Comparison of ENCODE assay signal across 15 cellular contexts in the genomic region with DNA sequence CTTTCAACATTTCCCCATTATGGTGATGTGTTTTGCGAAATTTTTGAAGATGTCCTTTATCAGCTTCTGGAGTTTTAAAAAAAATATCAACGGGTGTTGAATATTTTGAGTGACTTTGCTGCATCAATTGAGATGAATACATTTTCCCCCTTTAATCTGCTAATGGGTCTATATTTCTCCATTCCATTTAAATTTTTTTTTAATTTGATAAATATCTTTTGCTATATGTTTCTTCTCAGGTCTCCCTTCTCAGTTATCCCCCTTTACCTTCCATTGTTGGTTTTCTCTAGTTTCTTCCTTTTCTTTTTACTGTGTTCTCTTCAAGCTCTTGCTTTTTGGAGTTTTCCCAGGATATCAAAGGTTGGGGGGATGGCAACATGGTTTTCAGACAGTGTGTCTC. TPM values are rescaled to one million over a fixed set of nuclear protein-coding genes. Genes with fewer than 3 reads are reported as not detected.
DNase-seq lines count a peak whose midpoint lies in the region; ATAC-seq and TF ChIP-seq lines count a peak whose summit lies in the region.
"Had no signal": no experiment of that assay in that cellular context is flagged by ENCODE, and none has a peak within 500 bp of the region (broad histone marks: within the 10 kb centered on the region; RNA-seq: fewer than 3 reads in every experiment).

No MANE protein-coding gene starts in this region.

- no peaks in the 10 kb centered on the region for H3K9me2 ChIP-seq in Karpas-422 (replicated peaks; ENCODE audit: insufficient read depth, low read length)

- H3K27me3 ChIP-seq in CD8-positive, alpha-beta T cell (ENCODE audit: insufficient read depth, low read length), result no peaks in the 10 kb centered on the region
- H3K27me3 ChIP-seq in Karpas-422 (ENCODE audit: low read length), result no peaks in the 10 kb centered on the region
- no peaks in the 10 kb centered on the region for H3K27me3 ChIP-seq in mammary epithelial cell (ENCODE audit: insufficient read depth, low read length)
- no peaks in the 10 kb centered on the region for H3K27me3 ChIP-seq in neuron (ENCODE audit: insufficient read depth, low read length)
- no peaks in the 10 kb centered on the region for H3K27me3 ChIP-seq in heart right ventricle
- H3K27me3 ChIP-seq: BLaER1, testis had no signal

- no peak for DNase-seq in CD8-positive, alpha-beta T cell
- DNase-seq in Karpas-422 (peak; percentile 15), mammary epithelial cell (no peak), NCI-H748 treated with DMSO at 0.1 percent for 48 hours (lab: John Stamatoyannopoulos, UW) (no peak), A172 (ENCODE audit: low spot score) (no peak), heart right ventricle (no peak), NCI-H524 treated with DMSO at 0.1 percent for 48 hours (lab: John Stamatoyannopoulos, UW) (no peak)
- DNase-seq: activated CD4-positive, alpha-beta T cell treated with anti-CD3 and anti-CD28 coated beads for 4 hours; activated effector memory CD4-positive, alpha-beta T cell treated with anti-CD3 and anti-CD28 coated beads, Interleukin-2, amount 50 U/mL, for 16 hours; NCI-H146; NCI-H510A treated with DMSO at 0.1 percent for 48 hours; SW 1271; testis had no signal

- BruUV-seq in mammary epithelial cell (replicated peaks; lab: Mats Ljungman, UMichigan), result no TSS peak

- H3K4me3 ChIP-seq in CD8-positive, alpha-beta T cell (ENCODE audit: low read depth, low read length), result no peak overlapping the region
- H3K4me3 ChIP-seq in Karpas-422 (ENCODE audit: low read length), result no peak overlapping the region
- H3K4me3 ChIP-seq in mammary epithelial cell (replicated peaks in 1 of 3; ENCODE audit: insufficient read depth in 1 of 3, low read depth in 2 of 3, low read length in 3 of 3), result no peak overlapping the region
- H3K4me3 ChIP-seq in neuron (ENCODE audit: low read length), result no peak overlapping the region
- H3K4me3 ChIP-seq in heart right ventricle, result no peak overlapping the region

- CTCF ChIA-PET in CD8-positive, alpha-beta T cell (lab: Charles Lee), result interaction anchor here (0.7 to 1.9 kb wide), 12 partner anchors 17 to 90 kb away, joined by 3 to 13 read pairs (median 6); a partner anchor contains a TSS
- CTCF ChIA-PET in mammary epithelial cell (lab: Charles Lee; ENCODE audit: low non-redundant PET), result no interaction called here

- H3K9ac ChIP-seq in Karpas-422 (ENCODE audit: low read length), result no peak overlapping the region
- no peak overlapping the region for H3K9ac ChIP-seq in mammary epithelial cell (ENCODE audit: insufficient read depth, low read length)

- no peaks in the 10 kb centered on the region for H3K9me3 Mint-ChIP-seq in CD8-positive, alpha-beta T cell

- H3K27ac ChIP-seq in CD8-positive, alpha-beta T cell (ENCODE audit: low read depth, low read length), result peak overlapping the region; percentile 68
- H3K27ac ChIP-seq in Karpas-422 (ENCODE audit: low read length) (no peak overlapping the region), mammary epithelial cell (ENCODE audit: insufficient read depth, low read depth, low read length) (no peak overlapping the region), heart right ventricle (no peak overlapping the region)

- no peak overlapping the region for H2AFZ ChIP-seq in Karpas-422 (ENCODE audit: low read length)
- H2AFZ ChIP-seq in mammary epithelial cell (ENCODE audit: low read depth, low read length), result peak overlapping the region; percentile 83
- peak overlapping the region; percentile 58 for H2AFZ ChIP-seq in neuron (ENCODE audit: low read depth, low read length)

- POLR2A ChIA-PET in CD8-positive, alpha-beta T cell (lab: Charles Lee), result interaction anchor here (0.8 to 1.9 kb wide), 8 partner anchors 36 to 118 kb away, joined by 3 to 12 read pairs (median 6); a partner anchor contains a TSS

- no peaks in the 10 kb centered on the region for H3K36me3 ChIP-seq in CD8-positive, alpha-beta T cell (ENCODE audit: insufficient read depth, low read length)
- peaks cover 5% of the 10 kb centered on the region; the same call in 1 of the 2 replicates for H3K36me3 ChIP-seq in Karpas-422 (ENCODE audit: insufficient read depth, low read length)
- no peaks in the 10 kb centered on the region for H3K36me3 ChIP-seq in mammary epithelial cell (ENCODE audit: insufficient read depth, low read length)
- H3K36me3 ChIP-seq in neuron (ENCODE audit: insufficient read depth, low read length), result peaks cover 6% of the 10 kb centered on the region
- no peaks in the 10 kb centered on the region for H3K36me3 ChIP-seq in heart right ventricle

- intact Hi-C loops in CD8-positive, alpha-beta T cell (cut with DNase I, micrococcal nuclease), result loop anchor here (2.0 to 10.0 kb wide), 5 partner anchors 77 to 538 kb away; a partner anchor contains a TSS
- intact Hi-C loops in mammary epithelial cell (cut with micrococcal nuclease) (loop anchor here (2.0 kb wide), 1 partner anchor 191 kb away; a partner anchor contains a TSS), heart right ventricle (cut with DNase I) (loop anchor here in 4 of 10 donors (2.0 to 10.0 kb wide), 5 partner anchors 21 to 185 kb away; a partner anchor contains a TSS)

- H3K4me1 ChIP-seq in CD8-positive, alpha-beta T cell (ENCODE audit: insufficient read depth, low read length), result peaks cover 18% of the 10 kb centered on the region
- peaks cover 34% of the 10 kb centered on the region for H3K4me1 ChIP-seq in Karpas-422 (ENCODE audit: low read length)
- peaks cover 29% of the 10 kb centered on the region for H3K4me1 ChIP-seq in mammary epithelial cell (ENCODE audit: insufficient read depth, low read length)
- H3K4me1 ChIP-seq in neuron (ENCODE audit: insufficient read depth, low read length), result peaks cover 16% of the 10 kb centered on the region
- H3K4me1 ChIP-seq in heart right ventricle, result peaks cover 6 to 40% (median 9%) of the 10 kb centered on the region in 9 donors

- no peaks in the 10 kb centered on the region for H3K27me3 Mint-ChIP-seq in CD8-positive, alpha-beta T cell (ENCODE audit: low read depth)

- H3K36me3 Mint-ChIP-seq in CD8-positive, alpha-beta T cell, result no peaks in the 10 kb centered on the region

- ATAC-seq in CD8-positive, alpha-beta T cell, result no peak
- no peak for ATAC-seq in heart right ventricle

- H4K20me1 ChIP-seq in Karpas-422 (ENCODE audit: insufficient read depth, low read depth, low read length) (no peaks in the 10 kb centered on the region), mammary epithelial cell (ENCODE audit: insufficient read depth, low read length) (no peaks in the 10 kb centered on the region)

- 71% methylated on average over 2 of the region's 2 CpGs for WGBS in mammary epithelial cell (ENCODE audit: low coverage, missing lambda C conversion rate)
- 90 to 95% methylated on average over 2 of the region's 2 CpGs for WGBS in heart right ventricle, 2 donors

- no peak overlapping the region for H3K4me3 Mint-ChIP-seq in CD8-positive, alpha-beta T cell

- H3K4me1 Mint-ChIP-seq in CD8-positive, alpha-beta T cell (ENCODE audit: low read depth), result peaks cover 25% of the 10 kb centered on the region

- H3K4me2 ChIP-seq in Karpas-422 (ENCODE audit: low read depth, low read length, poor library complexity, severe bottlenecking) (no peak overlapping the region), mammary epithelial cell (ENCODE audit: insufficient read depth, low read depth, low read length) (no peak overlapping the region)

- in situ Hi-C loops in mammary epithelial cell (cut with MboI; ENCODE audit: low sequenced_read_pairs in 2 of 2), result no loop called here

- H3K79me2 ChIP-seq in Karpas-422 (ENCODE audit: low read length) (peaks cover 35% of the 10 kb centered on the region), mammary epithelial cell (ENCODE audit: insufficient read depth, low read length) (peaks cover 35% of the 10 kb centered on the region)

- peak overlapping the region; percentile 97 for H3K27ac Mint-ChIP-seq in CD8-positive, alpha-beta T cell

- no peak for TF ChIP-seq CTCF in CD8-positive, alpha-beta T cell (IDR thresholded peaks at IDR 0.05)
- TF ChIP-seq CTCF in mammary epithelial cell (conservative IDR thresholded peaks at IDR 0.05 in 1 of 2, IDR thresholded peaks at IDR 0.05 in 1 of 2; ENCODE audit: extremely low read depth in 1 of 2, insufficient read depth in 1 of 2, low read depth in 1 of 2, low read length in 2 of 2), result no peak
- no peak for TF ChIP-seq CTCF in heart right ventricle (IDR thresholded peaks at IDR 0.05)

- dilution Hi-C loops in mammary epithelial cell (cut with HindIII; ENCODE audit: low sequenced_read_pairs), result no loop called here

- no peaks in the 10 kb centered on the region for H3K9me3 ChIP-seq in CD8-positive, alpha-beta T cell (ENCODE audit: low read length)
- H3K9me3 ChIP-seq in Karpas-422 (ENCODE audit: low read length), result no peaks in the 10 kb centered on the region
- no peaks in the 10 kb centered on the region for H3K9me3 ChIP-seq in mammary epithelial cell (replicated peaks; ENCODE audit: insufficient read depth, low read length)
- H3K9me3 ChIP-seq in neuron (ENCODE audit: low read length), result no peaks in the 10 kb centered on the region
- H3K9me3 ChIP-seq in heart right ventricle, result no peaks in the 10 kb centered on the region
- H3K9me3 ChIP-seq: BLaER1, testis had no signal

RNA-seq across cellular contexts. Expression of a gene that starts 1.4 kb away (rescaled TPM):
- 1 to 10 TPM; 1.6 to 2.1 TPM for total RNA-seq in CD8-positive, alpha-beta T cell
- total RNA-seq in Karpas-422 (2014; rRNA removed; shearing (Covaris generic); ENCODE audit: low replicate concordance), result 37.8 and 42.8 TPM in 2 replicates
- total RNA-seq in mammary epithelial cell (10 to 100 TPM in 1 of 2 donors, 1 to 10 TPM in 1; 2.8 to 36.7 TPM), heart right ventricle (1 to 10 TPM in 2 of 10 donors, under 1 TPM in 6, not detected in 2; 0.09 to 6.1 (median 0.36) TPM)
- polyA plus RNA-seq in mammary epithelial cell (47.5 TPM), heart right ventricle (under 1 TPM; 0.28 to 0.29 TPM)
- 45.2 TPM for polyA minus RNA-seq in mammary epithelial cell
- 53.2 and 55.6 TPM in 2 replicates for total RNA-seq in A172 (2014; rRNA removed; shearing (Covaris generic))

RNA-seq across cellular contexts. Expression of a gene that starts 20.6 kb away (rescaled TPM):
- 100 to 1,000 TPM; 560 to 588 TPM for total RNA-seq in CD8-positive, alpha-beta T cell
- 32.6 and 66.6 TPM in 2 replicates for total RNA-seq in Karpas-422 (2014; rRNA removed; shearing (Covaris generic); ENCODE audit: low replicate concordance)
- total RNA-seq in mammary epithelial cell (10 to 100 TPM; 15.7 to 31.7 TPM), heart right ventricle (10 to 100 TPM; 36.2 to 61.2 (median 48.9) TPM)
- polyA plus RNA-seq in mammary epithelial cell (19.0 TPM), heart right ventricle (100 to 1,000 TPM in 1 of 2 donors, 10 to 100 TPM in 1; 59.5 to 125 TPM)
- 56.0 TPM for polyA minus RNA-seq in mammary epithelial cell
- total RNA-seq in A172 (2014; rRNA removed; shearing (Covaris generic)), result 36.0 and 40.8 TPM in 2 replicates

RNA-seq across cellular contexts. Expression of a gene that starts 27.7 kb away (rescaled TPM):
- total RNA-seq in CD8-positive, alpha-beta T cell, result 100 to 1,000 TPM; 159 to 177 TPM
- total RNA-seq in Karpas-422 (2014; rRNA removed; shearing (Covaris generic); ENCODE audit: low replicate concordance), result 223 and 260 TPM in 2 replicates
- total RNA-seq in mammary epithelial cell, result 100 to 1,000 TPM in 1 of 2 donors, 10 to 100 TPM in 1; 81.4 to 181 TPM
- 232 TPM for polyA plus RNA-seq in mammary epithelial cell
- 160 TPM for polyA minus RNA-seq in mammary epithelial cell
- total RNA-seq in A172 (2014; rRNA removed; shearing (Covaris generic)), result 298 and 347 TPM in 2 replicates
- total RNA-seq in heart right ventricle, result 100 to 1,000 TPM in 9 of 10 donors, 10 to 100 TPM in 1; 99.8 to 132 (median 114) TPM
- polyA plus RNA-seq in heart right ventricle, result 100 to 1,000 TPM in 1 of 2 donors, 10 to 100 TPM in 1; 94.7 to 161 TPM

RNA-seq across cellular contexts. Expression of a gene that starts 29.7 kb away (rescaled TPM):
- 10 to 100 TPM; 54.3 to 64.1 TPM for total RNA-seq in CD8-positive, alpha-beta T cell
- 16.3 and 16.7 TPM in 2 replicates for total RNA-seq in Karpas-422 (2014; rRNA removed; shearing (Covaris generic); ENCODE audit: low replicate concordance)
- total RNA-seq in mammary epithelial cell, result 10 to 100 TPM in 1 of 2 donors, 1 to 10 TPM in 1; 4.2 to 17.7 TPM
- polyA plus RNA-seq in mammary epithelial cell, result 3.2 TPM
- polyA minus RNA-seq in mammary epithelial cell, result 1.8 TPM
- total RNA-seq in A172 (2014; rRNA removed; shearing (Covaris generic)), result 1.8 and 2.5 TPM in 2 replicates
- 1 to 10 TPM; 3.6 to 8.5 (median 5.7) TPM for total RNA-seq in heart right ventricle
- polyA plus RNA-seq in heart right ventricle, result 10 to 100 TPM in 1 of 2 donors, 1 to 10 TPM in 1; 3.1 to 10.2 TPM
